In the genomic region with DNA sequence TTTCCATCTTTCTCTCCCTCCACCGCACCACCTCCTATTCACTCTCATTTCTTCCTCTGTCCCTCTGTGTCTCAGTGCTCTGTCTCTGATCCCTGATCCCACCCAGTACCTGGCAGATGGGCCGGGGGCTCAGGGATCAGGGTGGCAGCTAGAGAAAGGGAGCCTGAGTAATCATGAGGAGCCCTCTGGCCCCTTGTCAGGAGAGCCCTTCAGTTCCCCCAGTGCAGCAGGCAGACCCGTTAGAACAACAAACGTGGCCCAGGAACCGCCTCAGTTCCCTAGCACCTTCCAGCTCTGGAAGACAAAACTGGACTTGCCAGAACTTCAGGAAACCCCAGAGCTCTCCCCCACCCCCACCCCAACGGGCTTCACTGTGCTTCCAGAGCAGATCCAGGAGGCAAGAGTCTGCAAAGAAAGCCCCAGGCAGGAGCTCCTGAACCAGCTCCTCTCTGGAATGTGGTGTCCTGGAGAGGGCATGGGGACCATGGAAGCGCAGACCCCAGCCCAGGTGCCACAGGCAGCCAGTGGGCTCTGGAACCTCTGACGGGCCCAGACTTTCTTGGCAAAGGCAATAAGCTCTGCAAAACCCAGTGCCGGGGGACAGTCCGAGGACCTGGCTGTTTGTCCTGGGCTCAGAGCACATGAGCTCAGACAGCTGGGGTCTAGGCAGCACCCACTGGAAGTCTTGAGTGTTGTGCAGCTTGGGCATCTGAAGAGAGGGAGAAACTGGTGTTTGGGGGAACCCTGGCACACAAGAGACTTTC, we compare ENCODE assay signal across 37 cellular contexts. TPM values are rescaled to one million over a fixed set of nuclear protein-coding genes. Genes with fewer than 3 reads are reported as not detected.
"Had no signal": no experiment of that assay in that cellular context is flagged by ENCODE, and none has a peak within 500 bp of the region (broad histone marks: within the 10 kb centered on the region; RNA-seq: fewer than 3 reads in every experiment).

No MANE protein-coding gene starts in this region.

- H3K4me1 ChIP-seq: adrenal gland, breast epithelium had no signal

- H3K36me3 Mint-ChIP-seq: activated naive CD4-positive, alpha-beta T cell treated with anti-CD3 and anti-CD28 coated beads, Interleukin-2, amount 50 U/mL, for 72 hours; T-cell had no signal

- H3K27ac Mint-ChIP-seq: activated CD4-positive, alpha-beta T cell treated with anti-CD3 and anti-CD28 coated beads, Interleukin-2, amount 10 ng/mL, durations not matched to agents 24 days and 14 days; activated CD8-positive, alpha-beta T cell treated with anti-CD3 and anti-CD28 coated beads, Interleukin-2, amount 10 ng/mL, durations not matched to agents 7 days and 5 days; activated naive CD4-positive, alpha-beta T cell treated with anti-CD3 and anti-CD28 coated beads for 36 hours; activated naive CD4-positive, alpha-beta T cell treated with anti-CD3 and anti-CD28 coated beads, Interleukin-2, amount 50 U/mL, for 72 hours; activated T-helper 1 cell treated with anti-CD3 and anti-CD28 coated beads, Interleukin-12 subunit alpha, Interleukin-12 subunit beta, Interleukin-2, Interleukin-4 antibody, amounts not matched to agents 30 ng/mL and 10 ng/mL and 1 ng/mL, durations not matched to agents 14 hours and 24 hours and 36 hours; T-cell had no signal

- H3K27me3 ChIP-seq: adrenal gland, body of pancreas, breast epithelium had no signal

- DNase-seq: activated CD4-positive, alpha-beta T cell treated with anti-CD3 and anti-CD28 coated beads for 1 hour; activated CD4-positive, alpha-beta T cell treated with anti-CD3 and anti-CD28 coated beads, Interleukin-2, amount 10 ng/mL, durations not matched to agents 24 days and 14 days; activated CD4-positive, alpha-beta T cell treated with anti-CD3 and anti-CD28 coated beads, Interleukin-2, amount 50 U/mL, for 48 hours; activated CD4-positive, CD25-positive, alpha-beta regulatory T cell; activated CD8-positive, alpha-beta T cell treated with anti-CD3 and anti-CD28 coated beads, Interleukin-2, amount 10 ng/mL, durations not matched to agents 7 days and 5 days; activated gamma-delta T cell treated with Interleukin-2 at 50 U/mL for 16 hours; activated naive CD4-positive, alpha-beta T cell treated with anti-CD3 and anti-CD28 coated beads for 36 hours; activated T-cell treated with anti-CD3 and anti-CD28 coated beads, Interleukin-2, amount 50 U/mL, for 4 hours; adrenal gland; body of pancreas; MM.1S; MV-4-11; NCI-H1092; NCI-H1436 treated with DMSO at 0.1 percent for 48 hours; NCI-H187; NCI-H2029 treated with DMSO at 0.1 percent for 48 hours; NCI-H2107; NCI-H2171 treated with DMSO at 0.1 percent for 48 hours; NCI-H2227 treated with DMSO at 0.1 percent for 48 hours; NCI-H446 treated with DMSO at 0.1 percent for 48 hours; NCI-H69; NK-92 treated with Interleukin-12 subunit alpha and Interleukin-12 subunit beta, amount 100 ng/mL, for 24 hours; PC-9; SIG-M5; T-cell; T-helper 2 cell; T-helper 9 cell; WERI-Rb-1 had no signal

- ATAC-seq: activated CD8-positive, alpha-beta T cell treated with anti-CD3 and anti-CD28 coated beads, Interleukin-2, amount 10 ng/mL, durations not matched to agents 7 days and 5 days; activated naive CD4-positive, alpha-beta T cell treated with anti-CD3 and anti-CD28 coated beads, Interleukin-2, amount 50 U/mL, for 72 hours; activated T-cell treated with anti-CD3 and anti-CD28 coated beads, Interleukin-2, amount 50 U/mL, for 4 hours; body of pancreas; Right ventricle myocardium inferior; T-cell had no signal

- H3K27me3 Mint-ChIP-seq: activated CD4-positive, alpha-beta T cell treated with anti-CD3 and anti-CD28 coated beads, Interleukin-2, amount 10 ng/mL, durations not matched to agents 24 days and 14 days had no signal

- H3K36me3 ChIP-seq: adrenal gland, breast epithelium had no signal

- H3K4me3 Mint-ChIP-seq: activated CD4-positive, alpha-beta T cell treated with anti-CD3 and anti-CD28 coated beads, Interleukin-2, amount 10 ng/mL, durations not matched to agents 24 days and 14 days; activated CD8-positive, alpha-beta T cell treated with anti-CD3 and anti-CD28 coated beads, Interleukin-2, amount 10 ng/mL, durations not matched to agents 7 days and 5 days; activated naive CD4-positive, alpha-beta T cell treated with anti-CD3 and anti-CD28 coated beads for 36 hours; activated T-cell treated with anti-CD3 and anti-CD28 coated beads, Interleukin-2, amount 50 U/mL, for 4 hours; activated T-helper 1 cell treated with anti-CD3 and anti-CD28 coated beads, Interleukin-12 subunit alpha, Interleukin-12 subunit beta, Interleukin-2, Interleukin-4 antibody, amounts not matched to agents 30 ng/mL and 10 ng/mL and 1 ng/mL, durations not matched to agents 14 hours and 24 hours and 36 hours; T-cell had no signal

- H3K9me3 ChIP-seq: adrenal gland, body of pancreas, breast epithelium had no signal

- H3K9me3 Mint-ChIP-seq: activated CD4-positive, alpha-beta T cell treated with anti-CD3 and anti-CD28 coated beads, Interleukin-2, amount 10 ng/mL, durations not matched to agents 24 days and 14 days; activated naive CD4-positive, alpha-beta T cell treated with anti-CD3 and anti-CD28 coated beads for 36 hours; activated naive CD4-positive, alpha-beta T cell treated with anti-CD3 and anti-CD28 coated beads, Interleukin-2, amount 50 U/mL, for 72 hours; activated T-cell treated with anti-CD3 and anti-CD28 coated beads, Interleukin-2, amount 50 U/mL, for 4 hours; activated T-helper 1 cell treated with anti-CD3 and anti-CD28 coated beads, Interleukin-12 subunit alpha, Interleukin-12 subunit beta, Interleukin-2, Interleukin-4 antibody, amounts not matched to agents 30 ng/mL and 10 ng/mL and 1 ng/mL, durations not matched to agents 14 hours and 24 hours and 36 hours; T-cell had no signal

- H2AFZ ChIP-seq: PC-9 had no signal

- H3K4me3 ChIP-seq: adrenal gland, body of pancreas, breast epithelium, PC-9 had no signal

- H3K4me2 ChIP-seq: KMS-11, PC-9 had no signal

- H3K27ac ChIP-seq: adrenal gland, body of pancreas, breast epithelium, KMS-11, PC-9, RWPE1, WERI-Rb-1 had no signal

- H3K4me1 Mint-ChIP-seq: T-cell had no signal

RNA-seq across cellular contexts. Expression of a gene that starts 43.2 kb away (rescaled TPM):
- total RNA-seq: activated CD4-positive, alpha-beta T cell treated with anti-CD3 and anti-CD28 coated beads, Interleukin-2, amount 10 ng/mL, durations not matched to agents 24 days and 14 days; activated CD8-positive, alpha-beta T cell treated with anti-CD3 and anti-CD28 coated beads, Interleukin-2, amount 10 ng/mL, durations not matched to agents 7 days and 5 days; activated naive CD4-positive, alpha-beta T cell treated with anti-CD3 and anti-CD28 coated beads for 36 hours; activated naive CD4-positive, alpha-beta T cell treated with anti-CD3 and anti-CD28 coated beads, Interleukin-2, amount 50 U/mL, for 72 hours; activated T-cell treated with anti-CD3 and anti-CD28 coated beads, Interleukin-2, amount 50 U/mL, for 4 hours; activated T-helper 1 cell treated with anti-CD3 and anti-CD28 coated beads, Interleukin-12 subunit alpha, Interleukin-12 subunit beta, Interleukin-2, Interleukin-4 antibody, amounts not matched to agents 30 ng/mL and 10 ng/mL and 1 ng/mL, durations not matched to agents 14 hours and 24 hours and 36 hours; breast epithelium; LHCN-M2; OCI-LY7; PC-9; SK-MEL-5; T-cell had no signal

RNA-seq across cellular contexts. Expression of a gene that starts 51.6 kb away (rescaled TPM):
- total RNA-seq: LHCN-M2, OCI-LY7, PC-9 had no signal
